12 cellular contexts compared by ENCODE assay signal in the genomic region with DNA sequence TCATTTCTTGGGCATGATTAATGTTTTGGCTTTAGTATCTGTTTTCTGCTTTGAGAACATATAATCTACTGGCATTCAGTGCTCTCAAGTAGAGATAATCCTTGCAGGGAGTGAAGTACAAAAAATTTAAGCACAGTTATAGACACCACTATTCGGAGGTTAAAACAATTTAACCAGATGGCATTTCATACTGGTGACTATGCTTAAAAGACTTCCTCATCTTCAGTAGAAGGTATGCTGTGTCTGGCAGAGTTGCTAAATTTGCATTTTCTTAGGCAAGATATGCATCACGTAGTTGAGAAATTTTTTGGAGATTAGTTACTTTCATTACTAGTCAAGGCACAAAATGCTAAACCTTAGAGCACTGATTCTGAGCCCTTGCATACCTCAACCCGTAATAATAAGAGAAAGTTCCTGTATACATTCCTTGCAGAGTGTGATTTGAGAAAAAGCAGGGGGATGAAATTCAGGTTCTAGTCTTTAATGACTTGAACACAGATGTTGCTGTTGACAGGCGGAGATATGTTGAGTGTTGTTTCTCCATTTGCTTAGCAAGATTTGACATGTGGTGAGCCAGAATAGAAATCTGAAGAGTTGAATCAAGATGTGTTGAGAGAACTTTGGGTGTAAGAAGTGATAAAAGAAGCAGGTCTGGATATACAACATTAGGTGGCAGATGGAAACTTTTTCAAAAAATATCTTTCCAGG.
DNase-seq lines count a peak whose midpoint lies in the region; ATAC-seq and TF ChIP-seq lines count a peak whose summit lies in the region.
"Had no signal": no experiment of that assay in that cellular context is flagged by ENCODE, and none has a peak within 500 bp of the region (broad histone marks: within the 10 kb centered on the region; RNA-seq: fewer than 3 reads in every experiment).

No MANE protein-coding gene starts in this region.

- CTCF ChIA-PET in mammary epithelial cell (lab: Charles Lee; ENCODE audit: low non-redundant PET) = no interaction called here

- in situ Hi-C loops in mammary epithelial cell (cut with MboI; ENCODE audit: low sequenced_read_pairs in 2 of 2) = no loop called here

- intact Hi-C loops in mammary epithelial cell (cut with micrococcal nuclease) = no loop called here

- H3K36me3 ChIP-seq in mammary epithelial cell (ENCODE audit: insufficient read depth, low read length) = no peaks in the 10 kb centered on the region
- H3K36me3 ChIP-seq: Peyer's patch, WERI-Rb-1 had no signal

- H2AFZ ChIP-seq in mammary epithelial cell (ENCODE audit: low read depth, low read length) = no peak overlapping the region

- DNase-seq in CD1c-positive myeloid dendritic cell (ENCODE audit: extremely low spot score) (peak; percentile 74), MV-4-11 (lab: John Stamatoyannopoulos, UW) (peak; percentile 86), mammary epithelial cell (peak; percentile 6), kidney tubule cell (ENCODE audit: low spot score) (peak; percentile 84), activated gamma-delta T cell (lab: John Stamatoyannopoulos, UW) (no peak)
- no peak for DNase-seq in stimulated activated CD4-positive, alpha-beta T cell treated with anti-CD3 and anti-CD28 coated beads, Interleukin-2, amount 100 ng/mL, for 24 hours
- DNase-seq: activated effector memory CD4-positive, alpha-beta T cell treated with Interleukin-2 at 50 U/mL for 16 hours; Peyer's patch; WERI-Rb-1 had no signal

- H3K4me1 ChIP-seq in mammary epithelial cell (ENCODE audit: insufficient read depth, low read length) = no peaks in the 10 kb centered on the region
- H3K4me1 ChIP-seq: Peyer's patch had no signal

- H3K79me2 ChIP-seq in mammary epithelial cell (ENCODE audit: insufficient read depth, low read length) = no peaks in the 10 kb centered on the region

- H3K27ac ChIP-seq in mammary epithelial cell (ENCODE audit: insufficient read depth, low read depth, low read length) = no peak overlapping the region
- H3K27ac ChIP-seq: coronary artery, Peyer's patch, WERI-Rb-1 had no signal

- no peak overlapping the region for H3K4me2 ChIP-seq in mammary epithelial cell (ENCODE audit: insufficient read depth, low read depth, low read length)

- TF ChIP-seq CTCF in mammary epithelial cell (conservative IDR thresholded peaks at IDR 0.05 in 1 of 2, IDR thresholded peaks at IDR 0.05 in 1 of 2; ENCODE audit: extremely low read depth in 1 of 2, insufficient read depth in 1 of 2, low read depth in 1 of 2, low read length in 2 of 2) = no peak

- WGBS in mammary epithelial cell (ENCODE audit: low coverage, missing lambda C conversion rate) = 81% methylated on average over 4 of the region's 4 CpGs

- no peaks in the 10 kb centered on the region for H3K27me3 ChIP-seq in mammary epithelial cell (ENCODE audit: insufficient read depth, low read length)
- H3K27me3 ChIP-seq: Peyer's patch had no signal

- no peak overlapping the region for H3K4me3 ChIP-seq in mammary epithelial cell (replicated peaks in 1 of 3; ENCODE audit: insufficient read depth in 1 of 3, low read depth in 2 of 3, low read length in 3 of 3)
- H3K4me3 ChIP-seq: coronary artery, Peyer's patch had no signal

- BruUV-seq in mammary epithelial cell (replicated peaks; lab: Mats Ljungman, UMichigan) = no TSS peak

- no peaks in the 10 kb centered on the region for H4K20me1 ChIP-seq in mammary epithelial cell (ENCODE audit: insufficient read depth, low read length)

- dilution Hi-C loops in mammary epithelial cell (cut with HindIII; ENCODE audit: low sequenced_read_pairs) = no loop called here

- ATAC-seq in GM19455 (IDR thresholded peaks at IDR 0.05; ENCODE audit: unreplicated experiment) (no peak), GM21529 (IDR thresholded peaks at IDR 0.05; ENCODE audit: unreplicated experiment) (no peak)

- H3K9me3 ChIP-seq in mammary epithelial cell (replicated peaks; ENCODE audit: insufficient read depth, low read length) = no peaks in the 10 kb centered on the region
- H3K9me3 ChIP-seq: Peyer's patch had no signal

- H3K9ac ChIP-seq in mammary epithelial cell (ENCODE audit: insufficient read depth, low read length) = no peak overlapping the region

Comparison
In these comparisons a context has a peak if more than half of its experiments do, and no peak if none do; other contexts are left out.
1. DNase-seq: peak in CD1c-positive myeloid dendritic cell (single experiment), MV-4-11 (single experiment), mammary epithelial cell (single experiment) and kidney tubule cell (single experiment); none in stimulated activated CD4-positive, alpha-beta T cell treated with anti-CD3 and anti-CD28 coated beads, Interleukin-2, amount 100 ng/mL, for 24 hours (0 of 2) and activated gamma-delta T cell (single experiment).